1 cellular context compared by ENCODE assay signal in the genomic region with DNA sequence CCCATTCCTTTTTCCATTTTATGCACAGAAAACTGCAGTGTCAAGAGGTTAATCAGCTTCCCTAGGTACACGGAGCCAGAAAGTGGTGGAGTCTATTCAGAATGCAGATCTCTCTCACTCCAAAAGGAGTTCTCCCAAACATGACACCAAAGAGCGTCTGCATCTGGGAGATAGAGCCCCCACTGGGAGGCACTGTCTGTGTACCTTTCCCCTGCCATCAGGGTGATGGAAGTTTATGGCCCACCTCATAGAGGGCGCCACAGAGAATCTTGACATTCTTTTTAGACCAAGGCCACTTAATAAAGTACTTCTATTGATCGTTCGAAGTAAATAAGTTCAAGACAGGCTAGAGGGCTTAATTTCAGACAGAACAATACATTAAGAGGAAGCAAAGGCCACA.
TF ChIP-seq lines count a peak whose summit lies in the region.

No MANE protein-coding gene starts in this region.

TF ChIP-seq in HCT116, 20 proteins besides CTCF, POLR2A, EP300 and RAD21 (continued from another document):
- TF ChIP-seq, protein P1, sequence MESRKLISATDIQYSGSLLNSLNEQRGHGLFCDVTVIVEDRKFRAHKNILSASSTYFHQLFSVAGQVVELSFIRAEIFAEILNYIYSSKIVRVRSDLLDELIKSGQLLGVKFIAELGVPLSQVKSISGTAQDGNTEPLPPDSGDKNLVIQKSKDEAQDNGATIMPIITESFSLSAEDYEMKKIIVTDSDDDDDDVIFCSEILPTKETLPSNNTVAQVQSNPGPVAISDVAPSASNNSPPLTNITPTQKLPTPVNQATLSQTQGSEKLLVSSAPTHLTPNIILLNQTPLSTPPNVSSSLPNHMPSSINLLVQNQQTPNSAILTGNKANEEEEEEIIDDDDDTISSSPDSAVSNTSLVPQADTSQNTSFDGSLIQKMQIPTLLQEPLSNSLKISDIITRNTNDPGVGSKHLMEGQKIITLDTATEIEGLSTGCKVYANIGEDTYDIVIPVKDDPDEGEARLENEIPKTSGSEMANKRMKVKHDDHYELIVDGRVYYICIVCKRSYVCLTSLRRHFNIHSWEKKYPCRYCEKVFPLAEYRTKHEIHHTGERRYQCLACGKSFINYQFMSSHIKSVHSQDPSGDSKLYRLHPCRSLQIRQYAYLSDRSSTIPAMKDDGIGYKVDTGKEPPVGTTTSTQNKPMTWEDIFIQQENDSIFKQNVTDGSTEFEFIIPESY (IDR thresholded peaks at IDR 0.05; ENCODE audit: extremely low read depth, insufficient replicate concordance, low read length) = no peak
- no peak for TF ChIP-seq CEBPB (IDR thresholded peaks at IDR 0.05; ENCODE audit: low read depth)
- TF ChIP-seq ELF1 (IDR thresholded peaks at IDR 0.05; ENCODE audit: borderline replicate concordance, low read depth) = no peak
- no peak for TF ChIP-seq SP1 (IDR thresholded peaks at IDR 0.05; ENCODE audit: low read depth)
- TF ChIP-seq ZNF274 (IDR thresholded peaks at IDR 0.05; ENCODE audit: low read depth, low read length) = no peak
